10 cellular contexts compared by ENCODE assay signal in genomic region chr10:104318810-104319684, GRCh38. TPM values are rescaled to one million over a fixed set of nuclear protein-coding genes. Genes with fewer than 3 reads are reported as not detected.
DNase-seq lines count a peak whose midpoint lies in the region; ATAC-seq and TF ChIP-seq lines count a peak whose summit lies in the region.
"Had no signal": no experiment of that assay in that cellular context is flagged by ENCODE, and none has a peak within 500 bp of the region (broad histone marks: within the 10 kb centered on the region; RNA-seq: fewer than 3 reads in every experiment).

No MANE protein-coding gene starts in this region.

- H3K4me3 ChIP-seq in BLaER1 (no peak overlapping the region), fibroblast of lung (replicated peaks in 1 of 4; ENCODE audit: control extremely low read depth in 1 of 4, insufficient read depth in 1 of 4, low read depth in 3 of 4, low read length in 4 of 4) (no peak overlapping the region), neutrophil (ENCODE audit: low read depth in 1 of 2, low read length in 1 of 2) (peak overlapping the region; percentile 39 to 67)

- H3K9ac ChIP-seq in BLaER1 (no peak overlapping the region), fibroblast of lung (ENCODE audit: insufficient read depth, low read length) (peak overlapping the region; percentile 28)

- POLR2A ChIA-PET in RWPE1 (lab: Yijun Ruan, JAX; ENCODE audit: low non-redundant PET): interaction anchor here (0.6 kb wide), 1 partner anchor 10 kb away, joined by 3 read pairs; no protein-coding TSS in a partner anchor

- TF ChIP-seq CTCF in RWPE1 (conservative IDR thresholded peaks at IDR 0.05; ENCODE audit: low read depth) (no peak), fibroblast of lung (conservative IDR thresholded peaks at IDR 0.05 in 1 of 2, IDR thresholded peaks at IDR 0.05 in 1 of 2; ENCODE audit: low read depth in 1 of 2, low read length in 2 of 2) (no peak), neutrophil (IDR thresholded peaks at IDR 0.05) (no peak)

- no peaks in the 10 kb centered on the region for H3K9me3 Mint-ChIP-seq in activated T-helper 1 cell treated with anti-CD3 and anti-CD28 coated beads, Interleukin-12 subunit alpha, Interleukin-12 subunit beta, Interleukin-2, Interleukin-4 antibody, amounts not matched to agents 30 ng/mL and 10 ng/mL and 1 ng/mL, durations not matched to agents 14 hours and 24 hours and 36 hours

- H3K79me2 ChIP-seq in fibroblast of lung (ENCODE audit: control insufficient read depth, insufficient read depth, low read length): peaks cover 97% of the 10 kb centered on the region

- no peak overlapping the region for H2AFZ ChIP-seq in fibroblast of lung (ENCODE audit: low read length)

- ATAC-seq in HG03025 (IDR thresholded peaks at IDR 0.05; ENCODE audit: low FRiP score, unreplicated experiment): no peak
- no peak for ATAC-seq in HG03045 (IDR thresholded peaks at IDR 0.05; ENCODE audit: unreplicated experiment)

- peaks cover 68% of the 10 kb centered on the region for H3K4me1 Mint-ChIP-seq in activated T-helper 1 cell treated with anti-CD3 and anti-CD28 coated beads, Interleukin-12 subunit alpha, Interleukin-12 subunit beta, Interleukin-2, Interleukin-4 antibody, amounts not matched to agents 30 ng/mL and 10 ng/mL and 1 ng/mL, durations not matched to agents 14 hours and 24 hours and 36 hours (ENCODE audit: low read depth)

- H3K27ac ChIP-seq in BLaER1: peak overlapping the region; percentile 59
- H3K27ac ChIP-seq in RWPE1: peak overlapping the region; percentile 86
- peak overlapping the region; percentile 69 for H3K27ac ChIP-seq in fibroblast of lung (ENCODE audit: insufficient read depth, low read length)
- peak overlapping the region; percentile 99 for H3K27ac ChIP-seq in neutrophil

- H3K4me1 ChIP-seq in BLaER1 (peaks cover 73% of the 10 kb centered on the region), fibroblast of lung (ENCODE audit: control insufficient read depth, extremely low read depth, insufficient read depth, low read length) (peaks cover 43% of the 10 kb centered on the region), neutrophil (ENCODE audit: control insufficient read depth in 1 of 2, insufficient read depth in 1 of 2, low read depth in 1 of 2, low read length in 1 of 2) (peaks cover 75 to 86% of the 10 kb centered on the region in 2 experiments)

- H3K27me3 Mint-ChIP-seq in activated T-helper 1 cell treated with anti-CD3 and anti-CD28 coated beads, Interleukin-12 subunit alpha, Interleukin-12 subunit beta, Interleukin-2, Interleukin-4 antibody, amounts not matched to agents 30 ng/mL and 10 ng/mL and 1 ng/mL, durations not matched to agents 14 hours and 24 hours and 36 hours (ENCODE audit: insufficient read depth): no peaks in the 10 kb centered on the region

- H3K36me3 ChIP-seq in BLaER1: peaks cover 63% of the 10 kb centered on the region
- H3K36me3 ChIP-seq in fibroblast of lung (ENCODE audit: control insufficient read depth, insufficient read depth, low read length): peaks cover 16% of the 10 kb centered on the region
- peaks cover 60% of the 10 kb centered on the region for H3K36me3 ChIP-seq in neutrophil

- H3K9me3 ChIP-seq in BLaER1 (no peaks in the 10 kb centered on the region), fibroblast of lung (ENCODE audit: control insufficient read depth, insufficient read depth, low read depth, low read length) (no peaks in the 10 kb centered on the region), neutrophil (no peaks in the 10 kb centered on the region)

- H3K4me2 ChIP-seq in BLaER1: peak overlapping the region; percentile 22
- H3K4me2 ChIP-seq in fibroblast of lung (ENCODE audit: extremely low read depth, insufficient read depth, low read length): no peak overlapping the region

- intact Hi-C loops in activated T-helper 1 cell treated with anti-CD3 and anti-CD28 coated beads, Interleukin-12 subunit alpha, Interleukin-12 subunit beta, Interleukin-2, Interleukin-4 antibody, amounts not matched to agents 30 ng/mL and 10 ng/mL and 1 ng/mL, durations not matched to agents 14 hours and 24 hours and 36 hours (cut with micrococcal nuclease): no loop called here

- H3K36me3 Mint-ChIP-seq in activated T-helper 1 cell treated with anti-CD3 and anti-CD28 coated beads, Interleukin-12 subunit alpha, Interleukin-12 subunit beta, Interleukin-2, Interleukin-4 antibody, amounts not matched to agents 30 ng/mL and 10 ng/mL and 1 ng/mL, durations not matched to agents 14 hours and 24 hours and 36 hours (ENCODE audit: low read depth): peaks cover 18% of the 10 kb centered on the region

- H3K27ac Mint-ChIP-seq in activated T-helper 1 cell treated with anti-CD3 and anti-CD28 coated beads, Interleukin-12 subunit alpha, Interleukin-12 subunit beta, Interleukin-2, Interleukin-4 antibody, amounts not matched to agents 30 ng/mL and 10 ng/mL and 1 ng/mL, durations not matched to agents 14 hours and 24 hours and 36 hours: no peak overlapping the region

- DNase-seq in RWPE1 (ENCODE audit: low spot score) (peak; percentile 59), fibroblast of lung (ENCODE audit: low read depth in 2 of 2) (peak in 1 of 2 donors; percentile 96), islet precursor cell (no peak)
- DNase-seq in activated T-helper 1 cell treated with anti-CD3 and anti-CD28 coated beads, Interleukin-12 subunit alpha, Interleukin-12 subunit beta, Interleukin-2, Interleukin-4 antibody, amounts not matched to agents 30 ng/mL and 10 ng/mL and 1 ng/mL, durations not matched to agents 14 hours and 24 hours and 36 hours (ENCODE audit: low spot score): no peak
- DNase-seq: activated T-cell treated with anti-CD3 and anti-CD28 coated beads, Interleukin-2, amount 50 U/mL, for 48 hours; COR-L47 had no signal

- H3K4me3 Mint-ChIP-seq in activated T-helper 1 cell treated with anti-CD3 and anti-CD28 coated beads, Interleukin-12 subunit alpha, Interleukin-12 subunit beta, Interleukin-2, Interleukin-4 antibody, amounts not matched to agents 30 ng/mL and 10 ng/mL and 1 ng/mL, durations not matched to agents 14 hours and 24 hours and 36 hours: no peak overlapping the region

- H4K20me1 ChIP-seq in BLaER1: peaks cover 100% of the 10 kb centered on the region
- H4K20me1 ChIP-seq in fibroblast of lung (ENCODE audit: control insufficient read depth, extremely low read depth, insufficient read depth, low read length): no peaks in the 10 kb centered on the region

- CTCF ChIA-PET in RWPE1 (lab: Yijun Ruan, JAX): interaction anchor here (0.7 to 1.4 kb wide), 5 partner anchors 13 to 196 kb away, joined by 3 to 4 read pairs (median 4); partner anchors contain the start of gene ITPRIP

- H3K27me3 ChIP-seq in BLaER1 (no peaks in the 10 kb centered on the region), fibroblast of lung (ENCODE audit: control insufficient read depth, insufficient read depth, low read length) (no peaks in the 10 kb centered on the region), neutrophil (no peaks in the 10 kb centered on the region)

RNA-seq across cellular contexts. Expression of gene ITPRIP, which starts 19.2 kb away (rescaled TPM):
- total RNA-seq in fibroblast of lung: 5.4 and 6.8 TPM in 2 replicates
- polyA plus RNA-seq in fibroblast of lung: 11.1 and 18.8 TPM in 2 replicates
- polyA plus RNA-seq in fibroblast of lung (2012): 11.1 and 18.6 TPM in 2 replicates
- polyA minus RNA-seq in fibroblast of lung (ENCODE audit: low replicate concordance): 23.7 and 30.0 TPM in 2 replicates
- 17.3 and 18.1 TPM in 2 replicates for total RNA-seq in activated T-helper 1 cell treated with anti-CD3 and anti-CD28 coated beads, Interleukin-12 subunit alpha, Interleukin-12 subunit beta, Interleukin-2, Interleukin-4 antibody, amounts not matched to agents 30 ng/mL and 10 ng/mL and 1 ng/mL, durations not matched to agents 14 hours and 24 hours and 36 hours

RNA-seq across cellular contexts. Expression of gene CFAP58, which starts 34.6 kb away (rescaled TPM):
- total RNA-seq in fibroblast of lung: 0.26 and 0.33 TPM in 2 replicates
- polyA plus RNA-seq in fibroblast of lung: 0.24 and 0.42 TPM in 2 replicates
- polyA plus RNA-seq in fibroblast of lung (2012): 0.20 and 0.54 TPM in 2 replicates
- not detected in 2 replicates for polyA minus RNA-seq in fibroblast of lung (ENCODE audit: low replicate concordance)
- 0.08 and 0.24 TPM in 2 replicates for total RNA-seq in activated T-helper 1 cell treated with anti-CD3 and anti-CD28 coated beads, Interleukin-12 subunit alpha, Interleukin-12 subunit beta, Interleukin-2, Interleukin-4 antibody, amounts not matched to agents 30 ng/mL and 10 ng/mL and 1 ng/mL, durations not matched to agents 14 hours and 24 hours and 36 hours

RNA-seq across cellular contexts. Expression of gene GSTO2, which starts 50.1 kb away (rescaled TPM):
- total RNA-seq in fibroblast of lung: 2.1 and 3.1 TPM in 2 replicates
- 2.9 and 5.9 TPM in 2 replicates for polyA plus RNA-seq in fibroblast of lung
- polyA plus RNA-seq in fibroblast of lung (2012): 2.8 and 4.8 TPM in 2 replicates
- polyA minus RNA-seq in fibroblast of lung (ENCODE audit: low replicate concordance): 2.4 and 2.7 TPM in 2 replicates
- 1.1 and 1.2 TPM in 2 replicates for total RNA-seq in activated T-helper 1 cell treated with anti-CD3 and anti-CD28 coated beads, Interleukin-12 subunit alpha, Interleukin-12 subunit beta, Interleukin-2, Interleukin-4 antibody, amounts not matched to agents 30 ng/mL and 10 ng/mL and 1 ng/mL, durations not matched to agents 14 hours and 24 hours and 36 hours

Comparison
In these comparisons a context has a peak if more than half of its experiments do, and no peak if none do; other contexts are left out.
1. H3K4me3 ChIP-seq: peak in neutrophil (2 of 2); none in BLaER1 (single experiment) and fibroblast of lung (0 of 4).
2. Peak in every context shown above with its lines, with median percentiles within 50 percentile points of each other: H3K27ac ChIP-seq.